In the genomic region with DNA sequence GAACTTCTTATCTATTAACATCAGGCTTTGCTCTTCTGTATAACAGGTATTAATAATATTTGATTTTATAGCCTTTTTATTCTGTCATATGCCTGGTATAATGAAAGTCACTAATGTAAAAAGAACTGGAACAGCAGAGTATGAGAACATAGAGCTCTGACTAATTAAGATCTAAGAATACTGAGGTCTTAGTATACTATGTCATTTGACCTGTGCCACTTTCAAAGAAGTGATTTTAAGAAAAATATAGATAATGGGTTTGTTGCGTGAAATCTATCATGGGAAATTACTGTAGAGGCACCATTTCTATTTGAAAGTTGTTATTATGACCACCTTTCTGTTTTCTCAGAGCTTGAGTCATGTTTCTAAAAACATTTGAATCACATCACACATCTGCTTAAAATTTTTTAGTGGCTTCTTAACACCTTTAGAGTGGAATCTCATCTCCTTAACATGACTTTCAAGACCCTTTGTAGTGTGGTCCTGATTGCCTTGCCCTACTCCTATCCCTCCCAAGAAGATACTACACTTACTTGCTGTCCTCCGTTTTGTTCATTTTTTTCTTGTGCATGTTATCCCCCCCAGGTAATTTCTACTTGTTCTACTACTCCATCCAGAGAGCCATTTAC, we compare ENCODE assay signal across 21 cellular contexts. TPM values are rescaled to one million over a fixed set of nuclear protein-coding genes. Genes with fewer than 3 reads are reported as not detected.
DNase-seq lines count a peak whose midpoint lies in the region; ATAC-seq and TF ChIP-seq lines count a peak whose summit lies in the region.
"Had no signal": no experiment of that assay in that cellular context is flagged by ENCODE, and none has a peak within 500 bp of the region (broad histone marks: within the 10 kb centered on the region; RNA-seq: fewer than 3 reads in every experiment).

No MANE protein-coding gene starts in this region.

- CTCF ChIA-PET in activated CD8-positive, alpha-beta T cell treated with anti-CD3 and anti-CD28 coated beads for 36 hours (lab: Charles Lee) = interaction anchor here (1.5 to 1.8 kb wide), 2 partner anchors 13 to 350 kb away, joined by 3 to 4 read pairs; no protein-coding TSS in a partner anchor
- CTCF ChIA-PET in activated CD8-positive, alpha-beta T cell treated with anti-CD3 and anti-CD28 coated beads, Interleukin-2, amount 10 ng/mL, durations not matched to agents 7 days and 5 days (lab: Charles Lee) = interaction anchor here (1.2 kb wide), 1 partner anchor 12 kb away, joined by 3 read pairs; no protein-coding TSS in a partner anchor

- no peak overlapping the region for H3K27ac Mint-ChIP-seq in activated CD8-positive, alpha-beta T cell treated with anti-CD3 and anti-CD28 coated beads for 36 hours
- no peak overlapping the region for H3K27ac Mint-ChIP-seq in activated CD8-positive, alpha-beta T cell treated with anti-CD3 and anti-CD28 coated beads, Interleukin-2, amount 10 ng/mL, durations not matched to agents 7 days and 5 days
- peak overlapping the region; percentile 13 for H3K27ac Mint-ChIP-seq in activated naive CD8-positive, alpha-beta T cell
- H3K27ac Mint-ChIP-seq in activated naive CD8-positive, alpha-beta T cell treated with anti-CD3 and anti-CD28 coated beads, Interleukin-2, amount 50 U/mL, for 24 hours = no peak overlapping the region
- peak overlapping the region; percentile 4 for H3K27ac Mint-ChIP-seq in activated T-helper 2 cell treated with anti-CD3 and anti-CD28 coated beads, Interferon-gamma antibody, Interleukin-2, Interleukin-4, amounts not matched to agents 10 μg/mL and 5 μg/mL and 100 μg/mL, durations not matched to agents 14 hours and 24 hours and 36 hours
- no peak overlapping the region for H3K27ac Mint-ChIP-seq in stimulated activated effector memory CD8-positive, alpha-beta T cell treated with anti-CD3 and anti-CD28 coated beads, Interleukin-12 subunit alpha, Interleukin-12 subunit beta, amount 100 ng/mL, for 72 hours
- H3K27ac Mint-ChIP-seq: H9 had no signal

- ATAC-seq in activated CD8-positive, alpha-beta T cell treated with anti-CD3 and anti-CD28 coated beads for 36 hours = peak; percentile 47
- no peak for ATAC-seq in activated CD8-positive, alpha-beta T cell treated with anti-CD3 and anti-CD28 coated beads, Interleukin-2, amount 10 ng/mL, durations not matched to agents 7 days and 5 days
- ATAC-seq in activated naive CD8-positive, alpha-beta T cell treated with anti-CD3 and anti-CD28 coated beads, Interleukin-2, amount 50 U/mL, for 24 hours = no peak
- ATAC-seq in stimulated activated effector memory CD8-positive, alpha-beta T cell treated with anti-CD3 and anti-CD28 coated beads, Interleukin-12 subunit alpha, Interleukin-12 subunit beta, amount 100 ng/mL, for 72 hours = peak; percentile 68
- no peak for ATAC-seq in HG03432 (IDR thresholded peaks at IDR 0.05; ENCODE audit: unreplicated experiment)
- ATAC-seq: GM12878 had no signal

- POLR2A ChIA-PET in activated CD8-positive, alpha-beta T cell treated with anti-CD3 and anti-CD28 coated beads for 36 hours (lab: Charles Lee) = no interaction called here
- POLR2A ChIA-PET in activated CD8-positive, alpha-beta T cell treated with anti-CD3 and anti-CD28 coated beads, Interleukin-2, amount 10 ng/mL, durations not matched to agents 7 days and 5 days (lab: Charles Lee) = no interaction called here

- peaks cover 44% of the 10 kb centered on the region for H3K36me3 Mint-ChIP-seq in activated CD8-positive, alpha-beta T cell treated with anti-CD3 and anti-CD28 coated beads for 36 hours (ENCODE audit: low read depth)
- peaks cover 43% of the 10 kb centered on the region for H3K36me3 Mint-ChIP-seq in activated CD8-positive, alpha-beta T cell treated with anti-CD3 and anti-CD28 coated beads, Interleukin-2, amount 10 ng/mL, durations not matched to agents 7 days and 5 days (ENCODE audit: low read depth)
- H3K36me3 Mint-ChIP-seq in activated naive CD8-positive, alpha-beta T cell = peaks cover 23% of the 10 kb centered on the region
- peaks cover 73% of the 10 kb centered on the region for H3K36me3 Mint-ChIP-seq in activated naive CD8-positive, alpha-beta T cell treated with anti-CD3 and anti-CD28 coated beads, Interleukin-2, amount 50 U/mL, for 24 hours (ENCODE audit: low read depth)
- H3K36me3 Mint-ChIP-seq in activated T-helper 2 cell treated with anti-CD3 and anti-CD28 coated beads, Interferon-gamma antibody, Interleukin-2, Interleukin-4, amounts not matched to agents 10 μg/mL and 5 μg/mL and 100 μg/mL, durations not matched to agents 14 hours and 24 hours and 36 hours (ENCODE audit: low read depth) = peaks cover 78% of the 10 kb centered on the region
- peaks cover 98% of the 10 kb centered on the region for H3K36me3 Mint-ChIP-seq in stimulated activated effector memory CD8-positive, alpha-beta T cell treated with anti-CD3 and anti-CD28 coated beads, Interleukin-12 subunit alpha, Interleukin-12 subunit beta, amount 100 ng/mL, for 72 hours

- intact Hi-C loops in activated CD8-positive, alpha-beta T cell treated with anti-CD3 and anti-CD28 coated beads for 36 hours (cut with micrococcal nuclease) = no loop called here
- intact Hi-C loops in activated T-helper 2 cell treated with anti-CD3 and anti-CD28 coated beads, Interferon-gamma antibody, Interleukin-2, Interleukin-4, amounts not matched to agents 10 μg/mL and 5 μg/mL and 100 μg/mL, durations not matched to agents 14 hours and 24 hours and 36 hours (cut with micrococcal nuclease) = no loop called here

- DNase-seq in activated CD8-positive, alpha-beta T cell treated with anti-CD3 and anti-CD28 coated beads for 36 hours = no peak
- no peak for DNase-seq in activated CD8-positive, alpha-beta T cell treated with anti-CD3 and anti-CD28 coated beads, Interleukin-2, amount 10 ng/mL, durations not matched to agents 7 days and 5 days
- no peak for DNase-seq in activated naive CD8-positive, alpha-beta T cell treated with anti-CD3 and anti-CD28 coated beads, Interleukin-2, amount 50 U/mL, for 24 hours
- DNase-seq in activated T-helper 2 cell treated with anti-CD3 and anti-CD28 coated beads, Interferon-gamma antibody, Interleukin-2, Interleukin-4, amounts not matched to agents 10 μg/mL and 5 μg/mL and 100 μg/mL, durations not matched to agents 14 hours and 24 hours and 36 hours (ENCODE audit: low spot score) = no peak
- DNase-seq in stimulated activated effector memory CD8-positive, alpha-beta T cell treated with anti-CD3 and anti-CD28 coated beads, Interleukin-12 subunit alpha, Interleukin-12 subunit beta, amount 100 ng/mL, for 72 hours (ENCODE audit: low spot score in 2 of 2) = no peak
- DNase-seq: ACHN; BE2C; C1 segment of cervical spinal cord; CD4-positive, CD25-positive, alpha-beta regulatory T cell; CD8-positive, alpha-beta memory T cell; COR-L47; DMS 273 treated with DMSO at 0.1 percent for 48 hours; DMS53; DND-41; EL; H9 had no signal

- no peaks in the 10 kb centered on the region for H3K9me3 Mint-ChIP-seq in activated CD8-positive, alpha-beta T cell treated with anti-CD3 and anti-CD28 coated beads for 36 hours
- no peaks in the 10 kb centered on the region for H3K9me3 Mint-ChIP-seq in activated CD8-positive, alpha-beta T cell treated with anti-CD3 and anti-CD28 coated beads, Interleukin-2, amount 10 ng/mL, durations not matched to agents 7 days and 5 days (ENCODE audit: insufficient read depth)
- no peaks in the 10 kb centered on the region for H3K9me3 Mint-ChIP-seq in activated naive CD8-positive, alpha-beta T cell (ENCODE audit: low read depth)
- no peaks in the 10 kb centered on the region for H3K9me3 Mint-ChIP-seq in activated naive CD8-positive, alpha-beta T cell treated with anti-CD3 and anti-CD28 coated beads, Interleukin-2, amount 50 U/mL, for 24 hours
- no peaks in the 10 kb centered on the region for H3K9me3 Mint-ChIP-seq in activated T-helper 2 cell treated with anti-CD3 and anti-CD28 coated beads, Interferon-gamma antibody, Interleukin-2, Interleukin-4, amounts not matched to agents 10 μg/mL and 5 μg/mL and 100 μg/mL, durations not matched to agents 14 hours and 24 hours and 36 hours
- no peaks in the 10 kb centered on the region for H3K9me3 Mint-ChIP-seq in stimulated activated effector memory CD8-positive, alpha-beta T cell treated with anti-CD3 and anti-CD28 coated beads, Interleukin-12 subunit alpha, Interleukin-12 subunit beta, amount 100 ng/mL, for 72 hours
- H3K9me3 Mint-ChIP-seq: CD4-positive, CD25-positive, alpha-beta regulatory T cell; CD8-positive, alpha-beta memory T cell; H9 had no signal

- no peak for TF ChIP-seq CTCF in activated CD8-positive, alpha-beta T cell treated with anti-CD3 and anti-CD28 coated beads for 36 hours (IDR thresholded peaks at IDR 0.05)

- H3K4me3 Mint-ChIP-seq in activated CD8-positive, alpha-beta T cell treated with anti-CD3 and anti-CD28 coated beads for 36 hours = no peak overlapping the region
- no peak overlapping the region for H3K4me3 Mint-ChIP-seq in activated CD8-positive, alpha-beta T cell treated with anti-CD3 and anti-CD28 coated beads, Interleukin-2, amount 10 ng/mL, durations not matched to agents 7 days and 5 days
- no peak overlapping the region for H3K4me3 Mint-ChIP-seq in activated naive CD8-positive, alpha-beta T cell
- no peak overlapping the region for H3K4me3 Mint-ChIP-seq in activated naive CD8-positive, alpha-beta T cell treated with anti-CD3 and anti-CD28 coated beads, Interleukin-2, amount 50 U/mL, for 24 hours
- no peak overlapping the region for H3K4me3 Mint-ChIP-seq in activated T-helper 2 cell treated with anti-CD3 and anti-CD28 coated beads, Interferon-gamma antibody, Interleukin-2, Interleukin-4, amounts not matched to agents 10 μg/mL and 5 μg/mL and 100 μg/mL, durations not matched to agents 14 hours and 24 hours and 36 hours (ENCODE audit: low read depth)
- H3K4me3 Mint-ChIP-seq in stimulated activated effector memory CD8-positive, alpha-beta T cell treated with anti-CD3 and anti-CD28 coated beads, Interleukin-12 subunit alpha, Interleukin-12 subunit beta, amount 100 ng/mL, for 72 hours = no peak overlapping the region
- H3K4me3 Mint-ChIP-seq: CD4-positive, CD25-positive, alpha-beta regulatory T cell; CD8-positive, alpha-beta memory T cell; H9 had no signal

- no peaks in the 10 kb centered on the region for H3K27me3 Mint-ChIP-seq in activated CD8-positive, alpha-beta T cell treated with anti-CD3 and anti-CD28 coated beads for 36 hours
- H3K27me3 Mint-ChIP-seq in activated CD8-positive, alpha-beta T cell treated with anti-CD3 and anti-CD28 coated beads, Interleukin-2, amount 10 ng/mL, durations not matched to agents 7 days and 5 days (ENCODE audit: low read depth) = no peaks in the 10 kb centered on the region
- H3K27me3 Mint-ChIP-seq in activated naive CD8-positive, alpha-beta T cell = no peaks in the 10 kb centered on the region
- H3K27me3 Mint-ChIP-seq in activated naive CD8-positive, alpha-beta T cell treated with anti-CD3 and anti-CD28 coated beads, Interleukin-2, amount 50 U/mL, for 24 hours = no peaks in the 10 kb centered on the region
- no peaks in the 10 kb centered on the region for H3K27me3 Mint-ChIP-seq in activated T-helper 2 cell treated with anti-CD3 and anti-CD28 coated beads, Interferon-gamma antibody, Interleukin-2, Interleukin-4, amounts not matched to agents 10 μg/mL and 5 μg/mL and 100 μg/mL, durations not matched to agents 14 hours and 24 hours and 36 hours (ENCODE audit: low read depth)
- H3K27me3 Mint-ChIP-seq: CD4-positive, CD25-positive, alpha-beta regulatory T cell; CD8-positive, alpha-beta memory T cell had no signal

- peaks cover 10% of the 10 kb centered on the region for H3K4me1 Mint-ChIP-seq in activated CD8-positive, alpha-beta T cell treated with anti-CD3 and anti-CD28 coated beads for 36 hours (ENCODE audit: low read depth)
- no peaks in the 10 kb centered on the region for H3K4me1 Mint-ChIP-seq in activated CD8-positive, alpha-beta T cell treated with anti-CD3 and anti-CD28 coated beads, Interleukin-2, amount 10 ng/mL, durations not matched to agents 7 days and 5 days (ENCODE audit: low read depth)
- H3K4me1 Mint-ChIP-seq in activated naive CD8-positive, alpha-beta T cell (ENCODE audit: low read depth) = peaks cover 7% of the 10 kb centered on the region
- peaks cover 6% of the 10 kb centered on the region for H3K4me1 Mint-ChIP-seq in activated naive CD8-positive, alpha-beta T cell treated with anti-CD3 and anti-CD28 coated beads, Interleukin-2, amount 50 U/mL, for 24 hours
- peaks cover 9% of the 10 kb centered on the region for H3K4me1 Mint-ChIP-seq in activated T-helper 2 cell treated with anti-CD3 and anti-CD28 coated beads, Interferon-gamma antibody, Interleukin-2, Interleukin-4, amounts not matched to agents 10 μg/mL and 5 μg/mL and 100 μg/mL, durations not matched to agents 14 hours and 24 hours and 36 hours (ENCODE audit: low read depth)
- H3K4me1 Mint-ChIP-seq in stimulated activated effector memory CD8-positive, alpha-beta T cell treated with anti-CD3 and anti-CD28 coated beads, Interleukin-12 subunit alpha, Interleukin-12 subunit beta, amount 100 ng/mL, for 72 hours = no peaks in the 10 kb centered on the region
- H3K4me1 Mint-ChIP-seq: H9 had no signal

RNA-seq across cellular contexts. Expression of gene WDR36, which starts 14.3 kb away (rescaled TPM):
- total RNA-seq in activated CD8-positive, alpha-beta T cell treated with anti-CD3 and anti-CD28 coated beads for 36 hours = 10 to 100 TPM; 65.1 to 65.6 TPM
- total RNA-seq in activated CD8-positive, alpha-beta T cell treated with anti-CD3 and anti-CD28 coated beads, Interleukin-2, amount 10 ng/mL, durations not matched to agents 7 days and 5 days = 10 to 100 TPM; 29.5 to 37.6 TPM
- 77.9 and 79.9 TPM in 2 replicates for total RNA-seq in activated T-helper 2 cell treated with anti-CD3 and anti-CD28 coated beads, Interferon-gamma antibody, Interleukin-2, Interleukin-4, amounts not matched to agents 10 μg/mL and 5 μg/mL and 100 μg/mL, durations not matched to agents 14 hours and 24 hours and 36 hours

RNA-seq across cellular contexts. Expression of gene TSLP, which starts 34.9 kb away (rescaled TPM):
- 1 to 10 TPM in 1 of 2 experiments, under 1 TPM in 1; 0.65 to 1.0 TPM for total RNA-seq in activated CD8-positive, alpha-beta T cell treated with anti-CD3 and anti-CD28 coated beads for 36 hours
- under 1 TPM in 1 of 2 experiments, not detected in 1; 0.18 TPM for total RNA-seq in activated CD8-positive, alpha-beta T cell treated with anti-CD3 and anti-CD28 coated beads, Interleukin-2, amount 10 ng/mL, durations not matched to agents 7 days and 5 days
- total RNA-seq in activated T-helper 2 cell treated with anti-CD3 and anti-CD28 coated beads, Interferon-gamma antibody, Interleukin-2, Interleukin-4, amounts not matched to agents 10 μg/mL and 5 μg/mL and 100 μg/mL, durations not matched to agents 14 hours and 24 hours and 36 hours = 0.46 and 0.87 TPM in 2 replicates
- total RNA-seq: CD4-positive, CD25-positive, alpha-beta regulatory T cell; G401; GM12878; HT-29 had no signal

Comparison
In these comparisons a context has a peak if more than half of its experiments do, and no peak if none do; other contexts are left out.
1. ATAC-seq: peak in activated CD8-positive, alpha-beta T cell treated with anti-CD3 and anti-CD28 coated beads for 36 hours (single experiment) and stimulated activated effector memory CD8-positive, alpha-beta T cell treated with anti-CD3 and anti-CD28 coated beads, Interleukin-12 subunit alpha, Interleukin-12 subunit beta, amount 100 ng/mL, for 72 hours (single experiment); none in activated CD8-positive, alpha-beta T cell treated with anti-CD3 and anti-CD28 coated beads, Interleukin-2, amount 10 ng/mL, durations not matched to agents 7 days and 5 days (single experiment), activated naive CD8-positive, alpha-beta T cell treated with anti-CD3 and anti-CD28 coated beads, Interleukin-2, amount 50 U/mL, for 24 hours (single experiment) and HG03432 (single experiment).
2. H3K27ac Mint-ChIP-seq: peak in activated naive CD8-positive, alpha-beta T cell (single experiment) and activated T-helper 2 cell treated with anti-CD3 and anti-CD28 coated beads, Interferon-gamma antibody, Interleukin-2, Interleukin-4, amounts not matched to agents 10 μg/mL and 5 μg/mL and 100 μg/mL, durations not matched to agents 14 hours and 24 hours and 36 hours (single experiment); none in activated CD8-positive, alpha-beta T cell treated with anti-CD3 and anti-CD28 coated beads for 36 hours (single experiment), activated CD8-positive, alpha-beta T cell treated with anti-CD3 and anti-CD28 coated beads, Interleukin-2, amount 10 ng/mL, durations not matched to agents 7 days and 5 days (single experiment), activated naive CD8-positive, alpha-beta T cell treated with anti-CD3 and anti-CD28 coated beads, Interleukin-2, amount 50 U/mL, for 24 hours (single experiment) and stimulated activated effector memory CD8-positive, alpha-beta T cell treated with anti-CD3 and anti-CD28 coated beads, Interleukin-12 subunit alpha, Interleukin-12 subunit beta, amount 100 ng/mL, for 72 hours (single experiment).